ENCODE assay signal across 21 cellular contexts in genomic region chr11:36485296-36485870, GRCh38. TPM values are rescaled to one million over a fixed set of nuclear protein-coding genes. Genes with fewer than 3 reads are reported as not detected.
DNase-seq lines count a peak whose midpoint lies in the region; ATAC-seq and TF ChIP-seq lines count a peak whose summit lies in the region.
"Had no signal": no experiment of that assay in that cellular context is flagged by ENCODE, and none has a peak within 500 bp of the region (broad histone marks: within the 10 kb centered on the region; RNA-seq: fewer than 3 reads in every experiment).

No MANE protein-coding gene starts in this region.

- dilution Hi-C loops in IMR-90 (cut with HindIII; ENCODE audit: low sequenced_read_pairs, unreplicated experiment): loop anchor here (10.0 kb wide), 1 partner anchor 191 kb away; the partner anchor contains the start of gene PRR5L

- peaks cover 0 to 4% (median 0%) of the 10 kb centered on the region in 8 donors for H3K9me3 Mint-ChIP-seq in CD4-positive, alpha-beta memory T cell
- H3K9me3 Mint-ChIP-seq: IgD-negative memory B cell had no signal

- TF ChIP-seq POLR2A in IMR-90 (IDR thresholded peaks at IDR 0.05; ENCODE audit: low read depth, low read length): no peak
- TF ChIP-seq POLR2A in testis (IDR thresholded peaks at IDR 0.05): no peak

- H3K9me2 ChIP-seq in Karpas-422 (replicated peaks; ENCODE audit: insufficient read depth, low read length): no peaks in the 10 kb centered on the region
- H3K9me2 ChIP-seq: SK-N-SH had no signal

- H3K18ac ChIP-seq in IMR-90 (ENCODE audit: low read depth, low read length): no peak overlapping the region

- H3K79me1 ChIP-seq in IMR-90 (ENCODE audit: low read depth in 1 of 2, low read length in 2 of 2): peaks cover 17 to 30% of the 10 kb centered on the region in 2 experiments

- no peak overlapping the region for H2BK20ac ChIP-seq in IMR-90 (ENCODE audit: low read depth, low read length)

- H3K27ac Mint-ChIP-seq in CD4-positive, alpha-beta memory T cell: no peak overlapping the region
- H3K27ac Mint-ChIP-seq: IgD-negative memory B cell had no signal

- no peak overlapping the region for H2BK120ac ChIP-seq in IMR-90 (ENCODE audit: low read depth, low read length)

- H2AFZ ChIP-seq in IMR-90 (replicated peaks; ENCODE audit: low read length, poor library complexity) (no peak overlapping the region), Karpas-422 (ENCODE audit: low read length) (no peak overlapping the region)

- H3K4me3 ChIP-seq in IMR-90 (ENCODE audit: insufficient read depth, low read depth, low read length): no peak overlapping the region
- H3K4me3 ChIP-seq in testis: no peak overlapping the region
- no peak overlapping the region for H3K4me3 ChIP-seq in CD4-positive, alpha-beta memory T cell (ENCODE audit: low read length in 2 of 2)
- no peak overlapping the region for H3K4me3 ChIP-seq in Karpas-422 (ENCODE audit: low read length)

- no peak overlapping the region for H2BK15ac ChIP-seq in IMR-90 (ENCODE audit: low read depth, low read length)

- H3K27ac ChIP-seq in IMR-90 (ENCODE audit: insufficient read depth, low read length) (no peak overlapping the region), testis (no peak overlapping the region), Karpas-422 (ENCODE audit: low read length) (no peak overlapping the region)
- H3K27ac ChIP-seq in CD4-positive, alpha-beta memory T cell (ENCODE audit: low read depth, low read length): no peak overlapping the region
- H3K27ac ChIP-seq: C4-2B, KMS-11 had no signal

- H4K8ac ChIP-seq in IMR-90 (ENCODE audit: low read depth in 2 of 2, low read length in 2 of 2): no peak overlapping the region

- H2BK5ac ChIP-seq in IMR-90 (ENCODE audit: low read depth, low read length, poor library complexity, severe bottlenecking): no peak overlapping the region

- POLR2A ChIA-PET in IMR-90 (lab: Charles Lee; ENCODE audit: unreplicated experiment): no interaction called here
- POLR2A ChIA-PET in CD4-positive, alpha-beta memory T cell (lab: Charles Lee; ENCODE audit: partially characterized antibody): no interaction called here

- H3K4ac ChIP-seq in IMR-90 (ENCODE audit: low read depth, low read length): no peak overlapping the region

- TF ChIP-seq RAD21 in IMR-90 (IDR thresholded peaks at IDR 0.05; ENCODE audit: low read length): no peak

- H3K79me2 ChIP-seq in Karpas-422 (ENCODE audit: low read length): peaks cover 5% of the 10 kb centered on the region; the same call in 1 of the 2 replicates

- CTCF ChIA-PET in IMR-90 (lab: Yijun Ruan, JAX): no interaction called here
- CTCF ChIA-PET in CD4-positive, alpha-beta memory T cell (lab: Charles Lee; ENCODE audit: partially characterized antibody): interaction anchor here (1.4 to 2.0 kb wide), 3 partner anchors 132 to 193 kb away, joined by 4 to 8 read pairs (median 6); no protein-coding TSS in a partner anchor

- TF ChIP-seq CTCF in IMR-90 (conservative IDR thresholded peaks at IDR 0.05; ENCODE audit: low read depth, low read length): no peak
- no peak for TF ChIP-seq CTCF in testis (IDR thresholded peaks at IDR 0.05)

- WGBS in IMR-90 (ENCODE audit: extremely low coverage in 2 of 2, insufficient read length in 1 of 2), 2 experiments: no CpG with 5 or more reads among the region's 6 CpGs
- 64 to 69% methylated on average over 6 of the region's 6 CpGs for WGBS in testis, 2 donors

- H3K9ac ChIP-seq in IMR-90 (ENCODE audit: low read depth, low read length): no peak overlapping the region
- no peak overlapping the region for H3K9ac ChIP-seq in Karpas-422 (ENCODE audit: low read length)
- H3K9ac ChIP-seq: KMS-11, SK-N-SH had no signal

- no peak overlapping the region for H3K56ac ChIP-seq in IMR-90 (ENCODE audit: extremely low read depth, insufficient read depth, low read length)

- H3K36me3 ChIP-seq in IMR-90 (ENCODE audit: control insufficient read depth, insufficient read depth, low read length) (peaks cover 27% of the 10 kb centered on the region), testis (ENCODE audit: low read depth, missing control alignments) (no peaks in the 10 kb centered on the region), Karpas-422 (ENCODE audit: insufficient read depth, low read length) (peaks cover 15% of the 10 kb centered on the region; the same call in 1 of the 2 replicates)
- H3K36me3 ChIP-seq in CD4-positive, alpha-beta memory T cell (ENCODE audit: insufficient read depth, low read length): peaks cover 13% of the 10 kb centered on the region

- peak; percentile 35 for DNase-seq in Ammon's horn (ENCODE audit: low spot score)
- DNase-seq in IMR-90: no peak
- DNase-seq in medulla oblongata (ENCODE audit: extremely low spot score): peak; percentile 55
- DNase-seq in testis: peak; percentile 26
- no peak for DNase-seq in CD4-positive, alpha-beta memory T cell
- DNase-seq in Karpas-422: no peak
- DNase-seq: AML-193, DMS153, DND-41, NCI-H1048, NCI-H1417, NCI-H1694, NCI-H2029 treated with DMSO at 0.1 percent for 48 hours, NCI-H446 treated with DMSO at 0.1 percent for 48 hours, NCI-H526 treated with DMSO at 0.1 percent for 48 hours, SK-N-SH, SW 1271 had no signal

- H3K9me3 ChIP-seq in IMR-90 (ENCODE audit: control insufficient read depth, insufficient read depth, low read length): no peaks in the 10 kb centered on the region
- H3K9me3 ChIP-seq in testis: no peaks in the 10 kb centered on the region
- no peaks in the 10 kb centered on the region for H3K9me3 ChIP-seq in CD4-positive, alpha-beta memory T cell (ENCODE audit: control insufficient read depth in 1 of 2, low read length in 2 of 2)
- H3K9me3 ChIP-seq in Karpas-422 (ENCODE audit: low read length): no peaks in the 10 kb centered on the region
- H3K9me3 ChIP-seq: SK-N-SH had no signal

- H4K91ac ChIP-seq in IMR-90 (ENCODE audit: insufficient read depth, low read depth, low read length): no peak overlapping the region

- H3K4me3 Mint-ChIP-seq in CD4-positive, alpha-beta memory T cell: no peak overlapping the region
- H3K4me3 Mint-ChIP-seq: IgD-negative memory B cell had no signal

- H4K20me1 ChIP-seq in IMR-90 (ENCODE audit: insufficient read depth, low read length): no peaks in the 10 kb centered on the region
- H4K20me1 ChIP-seq in Karpas-422 (ENCODE audit: insufficient read depth, low read depth, low read length): no peaks in the 10 kb centered on the region

- H3K4me2 ChIP-seq in IMR-90 (ENCODE audit: low read depth, low read length) (no peak overlapping the region), Karpas-422 (ENCODE audit: low read depth, low read length, poor library complexity, severe bottlenecking) (no peak overlapping the region)
- H3K4me2 ChIP-seq: KMS-11, SK-N-SH had no signal

- H3K36me3 Mint-ChIP-seq in CD4-positive, alpha-beta memory T cell: peaks cover 33 to 53% of the 10 kb centered on the region in 2 donors

- no peak overlapping the region for H3K14ac ChIP-seq in IMR-90 (replicated peaks; ENCODE audit: low read depth, low read length)

- peaks cover 10 to 45% (median 24%) of the 10 kb centered on the region in 4 donors for H3K4me1 Mint-ChIP-seq in CD4-positive, alpha-beta memory T cell

- intact Hi-C loops in IMR-90 (cut with micrococcal nuclease): no loop called here
- intact Hi-C loops in testis (cut with DNase I; ENCODE audit: low total_unique reads): no loop called here
- intact Hi-C loops in CD4-positive, alpha-beta memory T cell (cut with micrococcal nuclease): no loop called here

- no peak overlapping the region for H3K23ac ChIP-seq in IMR-90 (ENCODE audit: low read depth, low read length)

- H3K27me3 Mint-ChIP-seq in CD4-positive, alpha-beta memory T cell: no peaks in the 10 kb centered on the region
- H3K27me3 Mint-ChIP-seq: IgD-negative memory B cell had no signal

- no peak overlapping the region for H2AK5ac ChIP-seq in IMR-90 (ENCODE audit: low read depth, low read length)

- peak overlapping the region; percentile 20 for H2AK9ac ChIP-seq in IMR-90 (replicated peaks; ENCODE audit: low read depth, low read length, poor library complexity)

- H3K27me3 ChIP-seq in IMR-90 (ENCODE audit: control insufficient read depth, insufficient read depth, low read length) (no peaks in the 10 kb centered on the region), testis (no peaks in the 10 kb centered on the region), Karpas-422 (ENCODE audit: low read length) (no peaks in the 10 kb centered on the region)
- H3K27me3 ChIP-seq in CD4-positive, alpha-beta memory T cell (ENCODE audit: insufficient read depth, low read length): no peaks in the 10 kb centered on the region

- in situ Hi-C loops in IMR-90 (cut with MboI; ENCODE audit: low sequenced_read_pairs): loop anchor here (10.0 to 25.0 kb wide), 2 partner anchors 673 to 751 kb away; no protein-coding TSS in a partner anchor

- H3K9me1 ChIP-seq in IMR-90 (ENCODE audit: insufficient read depth, low read length): no peaks in the 10 kb centered on the region

- H3K4me1 ChIP-seq in IMR-90 (ENCODE audit: control insufficient read depth, insufficient read depth, low read length) (peaks cover 1% of the 10 kb centered on the region; the same call in 1 of the 2 replicates), testis (peaks cover 8% of the 10 kb centered on the region), Karpas-422 (ENCODE audit: low read length) (peaks cover 17% of the 10 kb centered on the region)
- H3K4me1 ChIP-seq in CD4-positive, alpha-beta memory T cell (ENCODE audit: insufficient read depth, low read length): peaks cover 20% of the 10 kb centered on the region

- ATAC-seq in IMR-90 (ENCODE audit: low read depth): no peak
- no peak for ATAC-seq in HG02571 (IDR thresholded peaks at IDR 0.05; ENCODE audit: unreplicated experiment)

- no TSS peak for BruUV-seq in IMR-90 (replicated peaks; lab: Mats Ljungman, UMichigan)

- no peak overlapping the region for H4K5ac ChIP-seq in IMR-90 (ENCODE audit: low read depth, low read length)

TF ChIP-seq in IMR-90, 13 proteins besides CTCF, POLR2A, EP300 and RAD21 (continues in another document):
- TF ChIP-seq NFE2L2 (IDR thresholded peaks at IDR 0.05; ENCODE audit: low read depth, low read length) (no peak), RFX5 (IDR thresholded peaks at IDR 0.05; ENCODE audit: low read depth, low read length) (no peak), RCOR1 (IDR thresholded peaks at IDR 0.05; ENCODE audit: insufficient replicate concordance, low read length) (no peak)

RNA-seq across cellular contexts. Expression of gene TRAF6, which starts 24.7 kb away (rescaled TPM):
- 15.3 and 17.6 TPM in 2 replicates for total RNA-seq in IMR-90 (2012; rRNA removed)
- 5.6 and 6.0 TPM in 2 replicates for polyA plus RNA-seq in IMR-90 (2012; rRNA removed)
- 1.5 and 1.9 TPM in 2 replicates for polyA plus RNA-seq in IMR-90 (2012; cell fraction: cytosol; rRNA removed)
- 1.4 and 10.2 TPM in 2 replicates for polyA plus RNA-seq in IMR-90 (2012; cell fraction: nucleus; rRNA removed; ENCODE audit: low replicate concordance)
- 10 to 100 TPM; 24.0 to 26.4 TPM for total RNA-seq in testis
- polyA plus RNA-seq in testis (ENCODE audit: insufficient read depth, low read depth, low replicate concordance): 18.8 TPM
- 10 to 100 TPM; 22.0 to 23.7 TPM for total RNA-seq in CD4-positive, alpha-beta memory T cell
- 10 to 100 TPM; 10.3 to 12.2 TPM for polyA plus RNA-seq in CD4-positive, alpha-beta memory T cell
- 8.7 and 13.2 TPM in 2 replicates for total RNA-seq in Karpas-422 (2014; rRNA removed; shearing (Covaris generic); ENCODE audit: low replicate concordance)

Comparison
In these comparisons a context has a peak if more than half of its experiments do, and no peak if none do; other contexts are left out.
1. DNase-seq: peak in Ammon's horn (single experiment), medulla oblongata (single experiment) and testis (single experiment); none in IMR-90 (single experiment), CD4-positive, alpha-beta memory T cell (0 of 5) and Karpas-422 (single experiment).